ENCODE assay signal across 10 cellular contexts in genomic region chr1:93692451-93692861, GRCh38. TPM values are rescaled to one million over a fixed set of nuclear protein-coding genes. Genes with fewer than 3 reads are reported as not detected.
DNase-seq lines count a peak whose midpoint lies in the region; ATAC-seq, FAIRE-seq and TF ChIP-seq lines count a peak whose summit lies in the region.
"Had no signal": no experiment of that assay in that cellular context is flagged by ENCODE, and none has a peak within 500 bp of the region (broad histone marks: within the 10 kb centered on the region; RNA-seq: fewer than 3 reads in every experiment).

No MANE protein-coding gene starts in this region.

- H3K27me3 ChIP-seq in endothelial cell of umbilical vein (ENCODE audit: control insufficient read depth in 2 of 2, insufficient read depth in 2 of 2, low read length in 2 of 2) (no peaks in the 10 kb centered on the region), ovary (no peaks in the 10 kb centered on the region)

- H3K79me2 ChIP-seq in endothelial cell of umbilical vein (ENCODE audit: control insufficient read depth, insufficient read depth, low read length) = no peaks in the 10 kb centered on the region

- 21 to 34% (median 24%) methylated on average over 2 of the region's 2 CpGs for WGBS in ovary, 3 donors

- intact Hi-C loops in endothelial cell of umbilical vein (cut with micrococcal nuclease) (loop anchor here (2.0 to 5.0 kb wide), 2 partner anchors 86 to 110 kb away; no protein-coding TSS in a partner anchor), ovary (cut with DNase I) (no loop called here)

- H3K27ac ChIP-seq in endothelial cell of umbilical vein (ENCODE audit: insufficient read depth, low read depth, low read length) (peak overlapping the region; percentile 85), ovary (no peak overlapping the region)

- no peaks in the 10 kb centered on the region for H3K9me1 ChIP-seq in endothelial cell of umbilical vein (replicated peaks; ENCODE audit: control insufficient read depth, extremely low read depth, insufficient read depth, low read length)

- BruUV-seq in endothelial cell of umbilical vein (replicated peaks; lab: Mats Ljungman, UMichigan) = no TSS peak

- H3K4me3 ChIP-seq in endothelial cell of umbilical vein (replicated peaks in 1 of 3; ENCODE audit: insufficient read depth in 1 of 3, low read depth in 1 of 3, low read length in 3 of 3) = no peak overlapping the region
- no peak overlapping the region for H3K4me3 ChIP-seq in ovary

- H4K20me1 ChIP-seq in endothelial cell of umbilical vein (replicated peaks; ENCODE audit: control insufficient read depth, extremely low read depth, insufficient read depth, low read length) = no peaks in the 10 kb centered on the region

- H3K4me1 ChIP-seq in endothelial cell of umbilical vein (ENCODE audit: control insufficient read depth, extremely low read depth, insufficient read depth, low read length) (peaks cover 27% of the 10 kb centered on the region), ovary (ENCODE audit: insufficient read depth) (no peaks in the 10 kb centered on the region)

- CTCF ChIA-PET in endothelial cell of umbilical vein (lab: Charles Lee) = interaction anchor here (1.2 to 3.3 kb wide), 7 partner anchors 11 to 153 kb away, joined by 3 to 18 read pairs (median 12); partner anchors contain the start of gene BCAR3

- TF ChIP-seq CTCF in endothelial cell of umbilical vein (IDR thresholded peaks at IDR 0.05; ENCODE audit: extremely low read depth in 1 of 2, insufficient read depth in 1 of 2, low read depth in 1 of 2, low read length in 2 of 2) = no peak
- no peak for TF ChIP-seq CTCF in ovary (IDR thresholded peaks at IDR 0.05)

- H3K4me2 ChIP-seq in endothelial cell of umbilical vein (ENCODE audit: insufficient read depth, low read length) = peak overlapping the region; percentile 37

- POLR2A ChIA-PET in endothelial cell of umbilical vein (lab: Charles Lee) = no interaction called here

- DNase-seq in EL (peak; percentile 50), NCI-H226 (peak; percentile 84), endothelial cell of umbilical vein (ENCODE audit: low read depth, low spot score) (no peak), renal cortical epithelial cell (ENCODE audit: low read depth) (peak; percentile 63), ovary (no peak)
- DNase-seq: GF-D8 had no signal

- dilution Hi-C loops in endothelial cell of umbilical vein (cut with MboI; ENCODE audit: extremely low pct_ligation_motif_present, low sequenced_read_pairs) = no loop called here

- no peaks in the 10 kb centered on the region for H3K9me3 ChIP-seq in endothelial cell of umbilical vein (replicated peaks; ENCODE audit: control insufficient read depth, insufficient read depth, low read length)
- H3K9me3 ChIP-seq in ovary = no peaks in the 10 kb centered on the region

- FAIRE-seq in endothelial cell of umbilical vein (lab: Jason Lieb, UNC) = peak; percentile 42
- FAIRE-seq: TTC549 had no signal

- TF ChIP-seq EP300 in ovary (IDR thresholded peaks at IDR 0.05) = no peak

- ATAC-seq in HG02759 (IDR thresholded peaks at IDR 0.05; ENCODE audit: unreplicated experiment) = no peak
- ATAC-seq in HG03135 (IDR thresholded peaks at IDR 0.05; ENCODE audit: unreplicated experiment) = no peak
- no peak for ATAC-seq in HG03432 (IDR thresholded peaks at IDR 0.05; ENCODE audit: unreplicated experiment)

- H3K36me3 ChIP-seq in endothelial cell of umbilical vein (ENCODE audit: control insufficient read depth in 2 of 2, extremely low read depth in 1 of 2, insufficient read depth in 2 of 2, low read length in 2 of 2) (no peaks in the 10 kb centered on the region), ovary (no peaks in the 10 kb centered on the region)

- H3K9ac ChIP-seq in endothelial cell of umbilical vein (replicated peaks; ENCODE audit: extremely low read depth, insufficient read depth, low read length) = no peak overlapping the region

- no peak for TF ChIP-seq POLR2A in endothelial cell of umbilical vein (IDR thresholded peaks at IDR 0.05; ENCODE audit: low read depth, low read length)
- TF ChIP-seq POLR2A in ovary (IDR thresholded peaks at IDR 0.05) = no peak

- H2AFZ ChIP-seq in endothelial cell of umbilical vein (ENCODE audit: low read depth, low read length) = no peak overlapping the region

TF ChIP-seq in endothelial cell of umbilical vein, 7 proteins besides CTCF, POLR2A, EP300 and RAD21:
- TF ChIP-seq, protein P1, sequence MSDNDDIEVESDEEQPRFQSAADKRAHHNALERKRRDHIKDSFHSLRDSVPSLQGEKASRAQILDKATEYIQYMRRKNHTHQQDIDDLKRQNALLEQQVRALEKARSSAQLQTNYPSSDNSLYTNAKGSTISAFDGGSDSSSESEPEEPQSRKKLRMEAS (IDR thresholded peaks at IDR 0.05; ENCODE audit: insufficient read depth, insufficient read length) = no peak
- TF ChIP-seq GATA2 (IDR thresholded peaks at IDR 0.05; ENCODE audit: insufficient read depth, insufficient read length, low read depth, low read length) (no peak), MYC (IDR thresholded peaks at IDR 0.05; ENCODE audit: low read depth, low read length) (no peak), EZH2 (IDR thresholded peaks at IDR 0.05; ENCODE audit: borderline replicate concordance, low read depth, low read length, severe bottlenecking) (no peak), JUN (IDR thresholded peaks at IDR 0.05; ENCODE audit: borderline replicate concordance, insufficient read depth, insufficient read length, low read depth) (no peak), FOS (IDR thresholded peaks at IDR 0.05; ENCODE audit: borderline replicate concordance, insufficient read depth, low read length) (no peak), POLR2AphosphoS5 (IDR thresholded peaks at IDR 0.05; ENCODE audit: insufficient read depth, low read depth, low read length) (no peak)
TF ChIP-seq in endothelial cell of umbilical vein: peak in this region for 0.

RNA-seq across cellular contexts. Expression of gene BCAR3, which starts 10.8 kb away (rescaled TPM):
- total RNA-seq in endothelial cell of umbilical vein (31.2 and 32.9 TPM in 2 replicates), renal cortical epithelial cell (41.0 and 75.9 TPM in 2 replicates), ovary (10 to 100 TPM; 13.8 to 30.8 (median 17.5) TPM)
- polyA plus RNA-seq in endothelial cell of umbilical vein (15.6 and 17.5 TPM in 2 replicates), ovary (10 to 100 TPM; 14.7 to 23.0 TPM)
- polyA plus RNA-seq in endothelial cell of umbilical vein (2011; cell fraction: cytosol; rRNA removed) = 25.3 and 26.5 TPM in 2 replicates
- polyA plus RNA-seq in endothelial cell of umbilical vein (2011; cell fraction: nucleus; rRNA removed) = 36.3 and 37.1 TPM in 2 replicates
- 32.6 and 38.1 TPM in 2 replicates for polyA plus RNA-seq in endothelial cell of umbilical vein (2012)
- 18.1 and 19.7 TPM in 2 replicates for polyA minus RNA-seq in endothelial cell of umbilical vein
- polyA minus RNA-seq in endothelial cell of umbilical vein (2011; cell fraction: cytosol; rRNA and poly(A)+ RNA removed) = 69.6 TPM
- 30.1 and 38.1 TPM in 2 replicates for polyA minus RNA-seq in endothelial cell of umbilical vein (2011; cell fraction: nucleus; rRNA and poly(A)+ RNA removed)

Comparison
In these comparisons a context has a peak if more than half of its experiments do, and no peak if none do; other contexts are left out.
1. DNase-seq: peak in EL (single experiment), NCI-H226 (single experiment) and renal cortical epithelial cell (single experiment); none in endothelial cell of umbilical vein (single experiment) and ovary (0 of 5).